8 cellular contexts compared by ENCODE assay signal in the genomic region with DNA sequence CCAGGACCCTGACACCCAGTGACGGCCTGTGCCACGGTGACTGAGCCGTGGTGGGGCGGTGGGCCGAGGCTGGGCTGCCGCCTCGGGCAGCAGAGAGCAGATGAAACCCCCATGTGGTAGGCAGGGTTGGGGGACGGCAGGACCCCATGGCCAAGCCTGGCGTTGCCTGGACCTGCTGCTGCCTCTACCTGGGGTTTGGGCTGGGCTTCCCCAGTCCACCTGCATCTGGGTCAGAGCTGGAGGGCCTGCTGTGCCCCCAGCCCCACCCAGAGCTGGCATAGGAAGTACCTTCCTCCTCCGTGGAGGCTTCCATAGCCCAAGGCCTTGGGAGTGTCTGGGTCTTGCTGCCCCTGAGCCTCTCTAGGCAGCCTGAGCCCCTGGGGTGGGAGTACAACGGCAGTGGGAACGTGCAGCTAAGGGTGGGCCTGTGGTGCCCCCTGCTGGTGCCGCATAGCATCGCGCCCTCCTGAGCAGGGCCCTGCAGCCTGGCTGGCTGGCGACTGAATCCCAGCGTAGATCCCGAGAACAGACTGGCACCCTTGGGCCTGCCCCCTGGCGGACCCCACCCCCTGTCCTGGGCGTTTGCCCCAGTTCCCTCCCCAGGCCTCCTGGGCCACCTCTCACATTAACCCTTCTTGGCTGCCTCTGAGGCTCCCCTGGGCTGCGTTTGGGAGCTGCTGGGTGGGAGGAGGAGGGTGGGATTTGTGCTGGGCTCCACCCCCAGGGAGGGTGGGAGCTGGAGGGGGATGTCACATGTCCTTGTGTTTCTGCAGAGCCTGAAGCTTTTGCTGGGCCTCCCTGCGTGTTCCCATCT. TPM values are rescaled to one million over a fixed set of nuclear protein-coding genes. Genes with fewer than 3 reads are reported as not detected.
DNase-seq lines count a peak whose midpoint lies in the region; ATAC-seq, FAIRE-seq and TF ChIP-seq lines count a peak whose summit lies in the region.

No MANE protein-coding gene starts in this region.

- TF ChIP-seq CTCF in CD14-positive monocyte (IDR thresholded peaks at IDR 0.05) (peak; percentile 99), keratinocyte (optimal IDR thresholded peaks at IDR 0.05 in 1 of 3, IDR thresholded peaks at IDR 0.05 in 1 of 3, conservative IDR thresholded peaks at IDR 0.05 in 1 of 3; ENCODE audit: extremely low read depth in 1 of 3, insufficient read depth in 2 of 3, low read length in 3 of 3) (peak; percentile 86 to 100 (median 99))

- no peak overlapping the region for H3K9ac ChIP-seq in keratinocyte (ENCODE audit: control insufficient read depth, extremely low read depth, insufficient read depth, low read length)

- no peak for TF ChIP-seq POLR2A in H54 (IDR thresholded peaks at IDR 0.05; ENCODE audit: low read depth, low read length)

- H3K27ac ChIP-seq in caudate nucleus (ENCODE audit: low read depth, low read length) (peak overlapping the region; percentile 84), keratinocyte (ENCODE audit: control insufficient read depth, insufficient read depth, low read length) (no peak overlapping the region)

- H3K9me3 Mint-ChIP-seq in CD14-positive monocyte, result no peaks in the 10 kb centered on the region

- H3K36me3 Mint-ChIP-seq in CD14-positive monocyte, result peaks cover 20 to 37% of the 10 kb centered on the region in 2 donors

- no peak overlapping the region for H2AFZ ChIP-seq in keratinocyte (ENCODE audit: control insufficient read depth, low read length)

- peaks cover 0 to 11% of the 10 kb centered on the region in 2 experiments for H3K36me3 ChIP-seq in keratinocyte (ENCODE audit: control insufficient read depth in 2 of 2, extremely low read depth in 1 of 2, insufficient read depth in 2 of 2, low read length in 2 of 2)

- peaks cover 22% of the 10 kb centered on the region for H3K4me1 Mint-ChIP-seq in CD14-positive monocyte

- H3K4me3 Mint-ChIP-seq in CD14-positive monocyte, result no peak overlapping the region

- H3K27me3 ChIP-seq in keratinocyte (ENCODE audit: control insufficient read depth, extremely low read depth, insufficient read depth, low read length), result no peaks in the 10 kb centered on the region

- H3K9me1 ChIP-seq in keratinocyte (ENCODE audit: control insufficient read depth, extremely low read depth, insufficient read depth, low read length), result no peaks in the 10 kb centered on the region

- FAIRE-seq in H54 (lab: Jason Lieb, UNC) (no peak), keratinocyte (lab: Jason Lieb, UNC) (no peak)

- intact Hi-C loops in CD14-positive monocyte (cut with micrococcal nuclease), result loop anchor here (5.0 to 10.0 kb wide), 6 partner anchors 34 to 346 kb away; partner anchors contain the start of genes ABCA3 (in 1 of the 2), CCNF (in 1 of the 2) and TRAF7 (in 1 of the 2)

- H3K4me3 ChIP-seq in keratinocyte (ENCODE audit: control insufficient read depth in 2 of 3, extremely low read depth in 1 of 3, insufficient read depth in 2 of 3, low read depth in 1 of 3, low read length in 3 of 3), result no peak overlapping the region

- peaks cover 15% of the 10 kb centered on the region for H3K4me1 ChIP-seq in keratinocyte (ENCODE audit: control insufficient read depth, extremely low read depth, insufficient read depth, low read length)

- H3K79me2 ChIP-seq in keratinocyte (ENCODE audit: control insufficient read depth, insufficient read depth, low read length), result no peaks in the 10 kb centered on the region

- dilution Hi-C loops in keratinocyte (cut with MboI; ENCODE audit: extremely low pct_ligation_motif_present, low sequenced_read_pairs), result no loop called here

- no peak overlapping the region for H3K27ac Mint-ChIP-seq in CD14-positive monocyte

- no peaks in the 10 kb centered on the region for H3K27me3 Mint-ChIP-seq in CD14-positive monocyte (ENCODE audit: low read depth in 3 of 3)

- H4K20me1 ChIP-seq in keratinocyte (ENCODE audit: control insufficient read depth, extremely low read depth, insufficient read depth, low read length), result peaks cover 3% of the 10 kb centered on the region

- ATAC-seq in GM21526 (IDR thresholded peaks at IDR 0.05; ENCODE audit: low FRiP score, unreplicated experiment), result no peak

- no peak overlapping the region for H3K4me2 ChIP-seq in keratinocyte (ENCODE audit: control insufficient read depth, extremely low read depth, insufficient read depth, low read depth, low read length)

- no peaks in the 10 kb centered on the region for H3K9me3 ChIP-seq in keratinocyte (ENCODE audit: control insufficient read depth, low read depth, low read length)

- DNase-seq in CD14-positive monocyte (ENCODE audit: low spot score), result peak; percentile 50
- DNase-seq in H54 (ENCODE audit: insufficient read length, low spot score), result peak; percentile 87
- peak; percentile 83 for DNase-seq in NCI-H2171 treated with DMSO at 0.1 percent for 48 hours (lab: John Stamatoyannopoulos, UW)
- peak; percentile 55 for DNase-seq in activated CD4-positive, CD25-positive, alpha-beta regulatory T cell treated with anti-CD3 and anti-CD28 coated beads, Interleukin-2, amount 50 U/mL, for 16 hours (ENCODE audit: low read depth, low spot score)
- peak in 60 of 61 donors; percentile 50 to 97 (median 88) for DNase-seq in caudate nucleus (lab: John Stamatoyannopoulos, UW)
- DNase-seq in keratinocyte (ENCODE audit: low read depth, low spot score), result no peak
- DNase-seq in stimulated activated CD4-positive, alpha-beta T cell treated with anti-CD3 and anti-CD28 coated beads, Interleukin-15, amount 100 ng/mL, for 1 hour (ENCODE audit: low read depth in 1 of 2, low spot score in 1 of 2), result peak; percentile 54 to 77

RNA-seq across cellular contexts. Expression of gene ATP6V0C, which starts 12.6 kb away (rescaled TPM):
- 100 to 1,000 TPM; 176 to 187 TPM for polyA plus RNA-seq in CD14-positive monocyte
- polyA plus RNA-seq in keratinocyte, result 10.6 to 109 TPM (median 11.4 TPM) in 3 replicates
- 169 TPM for polyA plus RNA-seq in keratinocyte (2011; ENCODE audit: low read depth)
- 40.0 and 100 TPM in 2 replicates for polyA plus RNA-seq in keratinocyte (2011; cell fraction: cytosol; rRNA removed)
- 79.4 and 81.9 TPM in 2 replicates for polyA plus RNA-seq in keratinocyte (2011; cell fraction: nucleus; rRNA removed)
- polyA plus RNA-seq in keratinocyte (2012; ENCODE audit: low replicate concordance), result 218 and 435 TPM in 2 replicates
- polyA minus RNA-seq in keratinocyte, result 17.6 to 114 TPM (median 20.6 TPM) in 3 replicates
- 241 TPM for polyA minus RNA-seq in keratinocyte (2011; cell fraction: cytosol; rRNA and poly(A)+ RNA removed)
- polyA minus RNA-seq in keratinocyte (2011; cell fraction: nucleus; rRNA and poly(A)+ RNA removed), result 36.1 and 43.0 TPM in 2 replicates

RNA-seq across cellular contexts. Expression of gene AMDHD2, which starts 19.0 kb away (rescaled TPM):
- 1 to 10 TPM; 6.9 to 8.4 TPM for polyA plus RNA-seq in CD14-positive monocyte
- polyA plus RNA-seq in keratinocyte, result 8.9 to 26.3 TPM (median 12.0 TPM) in 3 replicates
- polyA plus RNA-seq in keratinocyte (2011; ENCODE audit: low read depth), result 5.7 TPM
- polyA plus RNA-seq in keratinocyte (2011; cell fraction: cytosol; rRNA removed), result 4.4 and 8.3 TPM in 2 replicates
- 56.9 and 74.4 TPM in 2 replicates for polyA plus RNA-seq in keratinocyte (2011; cell fraction: nucleus; rRNA removed)
- 9.4 and 10.2 TPM in 2 replicates for polyA plus RNA-seq in keratinocyte (2012; ENCODE audit: low replicate concordance)
- polyA minus RNA-seq in keratinocyte, result 11.3 to 14.6 TPM (median 12.1 TPM) in 3 replicates
- polyA minus RNA-seq in keratinocyte (2011; cell fraction: cytosol; rRNA and poly(A)+ RNA removed), result 26.7 TPM
- polyA minus RNA-seq in keratinocyte (2011; cell fraction: nucleus; rRNA and poly(A)+ RNA removed), result 23.6 and 25.0 TPM in 2 replicates

RNA-seq across cellular contexts. Expression of gene TBC1D24, which starts 26.2 kb away (rescaled TPM):
- polyA plus RNA-seq in CD14-positive monocyte, result 1 to 10 TPM in 1 of 2 donors, under 1 TPM in 1; 0.76 to 2.1 TPM
- polyA plus RNA-seq in keratinocyte, result 2.4 to 3.6 TPM (median 3.0 TPM) in 3 replicates
- polyA plus RNA-seq in keratinocyte (2011; ENCODE audit: low read depth), result 0.49 TPM
- polyA plus RNA-seq in keratinocyte (2011; cell fraction: cytosol; rRNA removed), result 2.9 and 3.1 TPM in 2 replicates
- polyA plus RNA-seq in keratinocyte (2011; cell fraction: nucleus; rRNA removed), result 8.8 and 10.1 TPM in 2 replicates
- polyA plus RNA-seq in keratinocyte (2012; ENCODE audit: low replicate concordance), result 1.6 and 4.4 TPM in 2 replicates
- polyA minus RNA-seq in keratinocyte, result 6.2 to 9.5 TPM (median 7.9 TPM) in 3 replicates
- 9.8 TPM for polyA minus RNA-seq in keratinocyte (2011; cell fraction: cytosol; rRNA and poly(A)+ RNA removed)
- polyA minus RNA-seq in keratinocyte (2011; cell fraction: nucleus; rRNA and poly(A)+ RNA removed), result 10.2 and 11.2 TPM in 2 replicates

RNA-seq across cellular contexts. Expression of gene NTN3, which starts 30.0 kb away (rescaled TPM):
- polyA plus RNA-seq in CD14-positive monocyte (not detected), keratinocyte (not detected in 3 replicates)
- polyA plus RNA-seq in keratinocyte (2011; ENCODE audit: low read depth), result not detected
- polyA plus RNA-seq in keratinocyte (2011; cell fraction: cytosol; rRNA removed), result 0.03 TPM in 1 of 2 replicates, not detected in the other
- polyA plus RNA-seq in keratinocyte (2011; cell fraction: nucleus; rRNA removed), result not detected in 2 replicates
- not detected in 2 replicates for polyA plus RNA-seq in keratinocyte (2012; ENCODE audit: low replicate concordance)
- polyA minus RNA-seq in keratinocyte, result not detected in 3 replicates
- not detected for polyA minus RNA-seq in keratinocyte (2011; cell fraction: cytosol; rRNA and poly(A)+ RNA removed)
- polyA minus RNA-seq in keratinocyte (2011; cell fraction: nucleus; rRNA and poly(A)+ RNA removed), result not detected in 2 replicates

RNA-seq across cellular contexts. Expression of gene CEMP1, which starts 30.1 kb away (rescaled TPM):
- polyA plus RNA-seq in CD14-positive monocyte, result under 1 TPM in 1 of 2 donors, not detected in 1; 0.56 TPM
- polyA plus RNA-seq in keratinocyte, result not detected in 3 replicates
- polyA plus RNA-seq in keratinocyte (2011; ENCODE audit: low read depth), result not detected
- polyA plus RNA-seq in keratinocyte (2011; cell fraction: cytosol; rRNA removed), result not detected in 2 replicates
- polyA plus RNA-seq in keratinocyte (2011; cell fraction: nucleus; rRNA removed), result not detected in 2 replicates
- polyA plus RNA-seq in keratinocyte (2012; ENCODE audit: low replicate concordance), result 1.5 and 2.8 TPM in 2 replicates
- polyA minus RNA-seq in keratinocyte, result 0.33 TPM in 1 of 3 replicates, not detected in the others
- polyA minus RNA-seq in keratinocyte (2011; cell fraction: cytosol; rRNA and poly(A)+ RNA removed), result not detected
- polyA minus RNA-seq in keratinocyte (2011; cell fraction: nucleus; rRNA and poly(A)+ RNA removed), result not detected in 2 replicates
